In the genomic region with DNA sequence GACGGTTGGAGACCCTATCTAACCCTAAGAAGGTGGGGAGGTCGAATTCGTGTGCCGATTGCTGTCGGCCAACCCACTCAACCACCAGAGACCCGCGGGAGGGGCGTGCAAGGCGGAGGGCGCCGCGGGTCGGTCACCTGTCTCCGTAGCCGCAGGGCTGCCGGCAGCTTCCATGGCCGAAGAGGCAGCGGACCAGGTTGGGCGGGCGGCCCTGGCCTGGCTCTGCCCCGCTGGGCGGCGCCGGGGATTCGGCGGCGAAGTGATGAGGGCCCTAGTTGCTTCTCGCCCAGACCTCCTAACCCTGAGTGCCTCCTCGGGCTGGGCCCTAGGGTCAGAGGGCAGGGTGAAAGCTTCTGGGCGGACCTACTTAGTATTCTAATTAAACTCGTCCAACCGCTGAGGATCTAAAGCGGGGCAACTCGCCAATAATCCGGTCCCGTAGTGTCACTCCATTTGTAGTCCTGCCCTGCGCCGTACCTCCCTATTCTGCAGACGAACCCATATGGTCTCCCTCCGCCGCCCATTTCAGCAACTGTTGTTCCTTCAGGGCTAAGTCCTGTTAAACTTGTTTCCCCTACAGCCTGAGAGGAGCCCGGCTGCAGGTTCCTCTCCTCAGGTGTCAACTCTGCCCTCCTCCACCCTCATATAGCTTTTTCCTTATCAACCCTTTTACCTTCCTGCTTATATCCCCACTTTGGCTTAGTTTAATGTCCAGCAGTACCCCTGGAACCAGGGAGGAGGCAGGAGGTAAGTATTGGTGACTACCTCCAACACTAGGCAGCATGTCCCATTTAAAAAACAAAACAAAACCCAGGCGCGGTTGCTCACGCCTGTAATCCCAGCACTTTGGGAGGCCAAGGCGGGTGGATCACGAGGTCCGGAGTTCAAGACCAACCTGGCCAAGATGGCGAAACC, we compare ENCODE assay signal across 1 cellular context.
TF ChIP-seq lines count a peak whose summit lies in the region.

PYM1 (minus strand) TSS at position 307 of the 915 bp plus-strand sequence; CDS start at position 174, 133 bp downstream.

TF ChIP-seq in HepG2, 621 proteins besides CTCF, POLR2A, EP300 and RAD21 (continued from another document and continues in another):
- TF ChIP-seq MED8 (CRISPR knock-in tag; IDR thresholded peaks at IDR 0.05; ENCODE audit: insufficient replicate concordance) (peak; percentile 19), TFAP4 (IDR thresholded peaks at IDR 0.05; ENCODE audit: borderline replicate concordance, low read depth) (peak; percentile 43; the same call in 1 of the 2 replicates), CBFB (CRISPR knock-in tag; IDR thresholded peaks at IDR 0.05) (no peak), POLR2AphosphoS2 (IDR thresholded peaks at IDR 0.05; ENCODE audit: low read depth, low read length) (no peak), ZFP90 (CRISPR knock-in tag; IDR thresholded peaks at IDR 0.05; ENCODE audit: borderline replicate concordance) (peak; percentile 17; the same call in 1 of the 2 replicates), GFI1 (CRISPR knock-in tag; IDR thresholded peaks at IDR 0.05; ENCODE audit: borderline replicate concordance) (peak; percentile 62; the same call in 1 of the 2 replicates), ZBED4 (CRISPR knock-in tag; IDR thresholded peaks at IDR 0.05; ENCODE audit: borderline replicate concordance) (0 out of 2 replicates have a peak, but pooled peaks have one; percentile 56), ZSCAN9 (CRISPR knock-in tag; IDR thresholded peaks at IDR 0.05; ENCODE audit: borderline replicate concordance) (peak; percentile 49; the same call in 1 of the 2 replicates), FOXC1 (CRISPR knock-in tag; IDR thresholded peaks at IDR 0.05; ENCODE audit: borderline replicate concordance) (peak; percentile 57; the same call in 1 of the 2 replicates), ZNF775 (CRISPR knock-in tag; IDR thresholded peaks at IDR 0.05; ENCODE audit: borderline replicate concordance) (no peak), ZNF382 (CRISPR knock-in tag; IDR thresholded peaks at IDR 0.05; ENCODE audit: borderline replicate concordance) (no peak), AHR (CRISPR knock-in tag; IDR thresholded peaks at IDR 0.05) (no peak), NAIF1 (CRISPR knock-in tag; IDR thresholded peaks at IDR 0.05; ENCODE audit: borderline replicate concordance) (peak; percentile 63; the same call in 1 of the 2 replicates), ZNF556 (CRISPR knock-in tag; IDR thresholded peaks at IDR 0.05; ENCODE audit: borderline replicate concordance) (0 out of 2 replicates have a peak, but pooled peaks have one; percentile 16), MZF1 (CRISPR knock-in tag; IDR thresholded peaks at IDR 0.05; ENCODE audit: borderline replicate concordance) (no peak), ZHX2 (IDR thresholded peaks at IDR 0.05; ENCODE audit: low read depth) (no peak), ZHX2 (CRISPR knock-in tag; IDR thresholded peaks at IDR 0.05; ENCODE audit: borderline replicate concordance) (0 out of 2 replicates have a peak, but pooled peaks have one; percentile 11), ZFP62 (CRISPR knock-in tag; IDR thresholded peaks at IDR 0.05) (no peak), ZNF10 (CRISPR knock-in tag; IDR thresholded peaks at IDR 0.05; ENCODE audit: borderline replicate concordance, low read depth) (no peak), NFATC3 (CRISPR knock-in tag; IDR thresholded peaks at IDR 0.05) (peak; percentile 81; the same call in 1 of the 2 replicates), ZNF44 (CRISPR knock-in tag; IDR thresholded peaks at IDR 0.05) (0 out of 2 replicates have a peak, but pooled peaks have one; percentile 54), KLF9 (CRISPR knock-in tag; IDR thresholded peaks at IDR 0.05; ENCODE audit: low read depth) (0 out of 2 replicates have a peak, but pooled peaks have one; percentile 35), RBFOX2 (IDR thresholded peaks at IDR 0.05; ENCODE audit: low read depth, low read length) (peak; percentile 92), USF2 (IDR thresholded peaks at IDR 0.05; ENCODE audit: low read depth, low read length) (no peak), USF2 (CRISPR knock-in tag; IDR thresholded peaks at IDR 0.05; ENCODE audit: borderline replicate concordance) (0 out of 2 replicates have a peak, but pooled peaks have one; percentile 16), MAX (IDR thresholded peaks at IDR 0.05) (peak; percentile 27; the same call in 1 of the 2 replicates), CAMTA2 (CRISPR knock-in tag; IDR thresholded peaks at IDR 0.05; ENCODE audit: borderline replicate concordance) (0 out of 2 replicates have a peak, but pooled peaks have one; percentile 36)
- TF ChIP-seq, protein P1, sequence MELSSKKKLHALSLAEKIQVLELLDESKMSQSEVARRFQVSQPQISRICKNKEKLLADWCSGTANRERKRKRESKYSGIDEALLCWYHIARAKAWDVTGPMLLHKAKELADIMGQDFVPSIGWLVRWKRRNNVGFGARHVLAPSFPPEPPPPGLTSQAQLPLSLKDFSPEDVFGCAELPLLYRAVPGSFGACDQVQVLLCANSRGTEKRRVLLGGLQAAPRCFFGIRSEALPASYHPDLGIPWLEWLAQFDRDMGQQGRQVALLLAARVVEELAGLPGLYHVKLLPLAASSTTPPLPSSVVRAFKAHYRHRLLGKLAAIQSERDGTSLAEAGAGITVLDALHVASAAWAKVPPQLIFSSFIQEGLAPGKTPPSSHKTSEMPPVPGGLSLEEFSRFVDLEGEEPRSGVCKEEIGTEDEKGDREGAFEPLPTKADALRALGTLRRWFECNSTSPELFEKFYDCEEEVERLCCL (CRISPR knock-in tag; IDR thresholded peaks at IDR 0.05; ENCODE audit: borderline replicate concordance) = no peak
- TF ChIP-seq, protein P2, sequence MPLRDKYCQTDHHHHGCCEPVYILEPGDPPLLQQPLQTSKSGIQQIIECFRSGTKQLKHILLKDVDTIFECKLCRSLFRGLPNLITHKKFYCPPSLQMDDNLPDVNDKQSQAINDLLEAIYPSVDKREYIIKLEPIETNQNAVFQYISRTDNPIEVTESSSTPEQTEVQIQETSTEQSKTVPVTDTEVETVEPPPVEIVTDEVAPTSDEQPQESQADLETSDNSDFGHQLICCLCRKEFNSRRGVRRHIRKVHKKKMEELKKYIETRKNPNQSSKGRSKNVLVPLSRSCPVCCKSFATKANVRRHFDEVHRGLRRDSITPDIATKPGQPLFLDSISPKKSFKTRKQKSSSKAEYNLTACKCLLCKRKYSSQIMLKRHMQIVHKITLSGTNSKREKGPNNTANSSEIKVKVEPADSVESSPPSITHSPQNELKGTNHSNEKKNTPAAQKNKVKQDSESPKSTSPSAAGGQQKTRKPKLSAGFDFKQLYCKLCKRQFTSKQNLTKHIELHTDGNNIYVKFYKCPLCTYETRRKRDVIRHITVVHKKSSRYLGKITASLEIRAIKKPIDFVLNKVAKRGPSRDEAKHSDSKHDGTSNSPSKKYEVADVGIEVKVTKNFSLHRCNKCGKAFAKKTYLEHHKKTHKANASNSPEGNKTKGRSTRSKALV (CRISPR knock-in tag; IDR thresholded peaks at IDR 0.05) = no peak
